In genomic region chr2:164617466-164617865, GRCh38 we compare ENCODE assay signal across 22 cellular contexts. TPM values are rescaled to one million over a fixed set of nuclear protein-coding genes. Genes with fewer than 3 reads are reported as not detected.
DNase-seq lines count a peak whose midpoint lies in the region; ATAC-seq, FAIRE-seq and TF ChIP-seq lines count a peak whose summit lies in the region.
"Had no signal": no experiment of that assay in that cellular context is flagged by ENCODE, and none has a peak within 500 bp of the region (broad histone marks: within the 10 kb centered on the region; RNA-seq: fewer than 3 reads in every experiment).

No MANE protein-coding gene starts in this region.

- no peaks in the 10 kb centered on the region for H3K79me2 ChIP-seq in keratinocyte (ENCODE audit: control insufficient read depth, insufficient read depth, low read length)

- H3K36me3 Mint-ChIP-seq in activated CD8-positive, alpha-beta memory T cell treated with anti-CD3 and anti-CD28 coated beads, Interleukin-2, amount 10 ng/mL, durations not matched to agents 7 days and 5 days: no peaks in the 10 kb centered on the region

- ATAC-seq in HG02885 (IDR thresholded peaks at IDR 0.05; ENCODE audit: poor library complexity, unreplicated experiment) (no peak), HG02870 (IDR thresholded peaks at IDR 0.05; ENCODE audit: unreplicated experiment) (no peak)
- no peak for ATAC-seq in activated CD8-positive, alpha-beta memory T cell treated with anti-CD3 and anti-CD28 coated beads, Interleukin-2, amount 10 ng/mL, durations not matched to agents 7 days and 5 days
- ATAC-seq: esophagus mucosa, Panc1 had no signal

- no peaks in the 10 kb centered on the region for H3K9me3 ChIP-seq in keratinocyte (ENCODE audit: control insufficient read depth, low read depth, low read length)
- H3K9me3 ChIP-seq: testis had no signal

- TF ChIP-seq CTCF in brain microvascular endothelial cell (IDR thresholded peaks at IDR 0.05; ENCODE audit: low read depth, low read length, missing control alignments) (no peak), keratinocyte (optimal IDR thresholded peaks at IDR 0.05 in 1 of 3, IDR thresholded peaks at IDR 0.05 in 1 of 3, conservative IDR thresholded peaks at IDR 0.05 in 1 of 3; ENCODE audit: extremely low read depth in 1 of 3, insufficient read depth in 2 of 3, low read length in 3 of 3) (no peak)

- in situ Hi-C loops in brain microvascular endothelial cell (cut with HindIII; ENCODE audit: low pct_ligation_motif_present, low sequenced_read_pairs): no loop called here

- H3K4me1 Mint-ChIP-seq in activated CD8-positive, alpha-beta memory T cell treated with anti-CD3 and anti-CD28 coated beads, Interleukin-2, amount 10 ng/mL, durations not matched to agents 7 days and 5 days: no peaks in the 10 kb centered on the region

- peaks cover 15% of the 10 kb centered on the region for H3K4me1 ChIP-seq in keratinocyte (ENCODE audit: control insufficient read depth, extremely low read depth, insufficient read depth, low read length)
- H3K4me1 ChIP-seq: testis had no signal

- no peaks in the 10 kb centered on the region for H3K9me1 ChIP-seq in keratinocyte (ENCODE audit: control insufficient read depth, extremely low read depth, insufficient read depth, low read length)

- H3K27ac ChIP-seq in brain microvascular endothelial cell (no peak overlapping the region), keratinocyte (ENCODE audit: control insufficient read depth, insufficient read depth, low read length) (no peak overlapping the region)
- H3K27ac ChIP-seq: testis had no signal

- H2AFZ ChIP-seq in keratinocyte (ENCODE audit: control insufficient read depth, low read length): no peak overlapping the region

- H3K9me3 Mint-ChIP-seq in activated CD8-positive, alpha-beta memory T cell treated with anti-CD3 and anti-CD28 coated beads, Interleukin-2, amount 10 ng/mL, durations not matched to agents 7 days and 5 days (ENCODE audit: low read depth): no peaks in the 10 kb centered on the region
- H3K9me3 Mint-ChIP-seq: activated T-helper 2 cell treated with anti-CD3 and anti-CD28 coated beads, Interferon-gamma antibody, Interleukin-2, Interleukin-4, amounts not matched to agents 10 μg/mL and 5 μg/mL and 100 μg/mL, durations not matched to agents 14 hours and 24 hours and 36 hours had no signal

- no peak overlapping the region for H3K9ac ChIP-seq in keratinocyte (ENCODE audit: control insufficient read depth, extremely low read depth, insufficient read depth, low read length)

- peaks cover 18% of the 10 kb centered on the region for H3K27me3 Mint-ChIP-seq in activated CD8-positive, alpha-beta memory T cell treated with anti-CD3 and anti-CD28 coated beads, Interleukin-2, amount 10 ng/mL, durations not matched to agents 7 days and 5 days

- no peak overlapping the region for H3K4me3 Mint-ChIP-seq in activated CD8-positive, alpha-beta memory T cell treated with anti-CD3 and anti-CD28 coated beads, Interleukin-2, amount 10 ng/mL, durations not matched to agents 7 days and 5 days

- H3K4me3 ChIP-seq in brain microvascular endothelial cell (ENCODE audit: low read depth, low read length) (no peak overlapping the region), keratinocyte (ENCODE audit: control insufficient read depth in 2 of 3, extremely low read depth in 1 of 3, insufficient read depth in 2 of 3, low read depth in 1 of 3, low read length in 3 of 3) (no peak overlapping the region)
- H3K4me3 ChIP-seq: testis had no signal

- H3K36me3 ChIP-seq in brain microvascular endothelial cell (replicated peaks) (no peaks in the 10 kb centered on the region), keratinocyte (ENCODE audit: control insufficient read depth in 2 of 2, extremely low read depth in 1 of 2, insufficient read depth in 2 of 2, low read length in 2 of 2) (no peaks in the 10 kb centered on the region)

- H3K4me2 ChIP-seq in keratinocyte (ENCODE audit: control insufficient read depth, extremely low read depth, insufficient read depth, low read depth, low read length): no peak overlapping the region

- no peak overlapping the region for H3K27ac Mint-ChIP-seq in activated CD8-positive, alpha-beta memory T cell treated with anti-CD3 and anti-CD28 coated beads, Interleukin-2, amount 10 ng/mL, durations not matched to agents 7 days and 5 days
- H3K27ac Mint-ChIP-seq: activated T-helper 2 cell treated with anti-CD3 and anti-CD28 coated beads, Interferon-gamma antibody, Interleukin-2, Interleukin-4, amounts not matched to agents 10 μg/mL and 5 μg/mL and 100 μg/mL, durations not matched to agents 14 hours and 24 hours and 36 hours had no signal

- peak; percentile 57 for FAIRE-seq in keratinocyte (lab: Jason Lieb, UNC)

- CTCF ChIA-PET in activated CD8-positive, alpha-beta memory T cell treated with anti-CD3 and anti-CD28 coated beads, Interleukin-2, amount 10 ng/mL, durations not matched to agents 7 days and 5 days (lab: Charles Lee): interaction anchor here (0.6 kb wide), 1 partner anchor 97 kb away, joined by 3 read pairs; no protein-coding TSS in a partner anchor

- H4K20me1 ChIP-seq in keratinocyte (ENCODE audit: control insufficient read depth, extremely low read depth, insufficient read depth, low read length): no peaks in the 10 kb centered on the region

- H3K27me3 ChIP-seq in brain microvascular endothelial cell (replicated peaks): no peaks in the 10 kb centered on the region
- H3K27me3 ChIP-seq in keratinocyte (ENCODE audit: control insufficient read depth, extremely low read depth, insufficient read depth, low read length): no peaks in the 10 kb centered on the region
- H3K27me3 ChIP-seq: testis had no signal

- dilution Hi-C loops in keratinocyte (cut with MboI; ENCODE audit: extremely low pct_ligation_motif_present, low sequenced_read_pairs): no loop called here

- DNase-seq in AG20443 (ENCODE audit: low spot score): peak; percentile 56
- peak; percentile 82 for DNase-seq in HT1080 (ENCODE audit: low read depth)
- peak; percentile 64 for DNase-seq in brain microvascular endothelial cell
- DNase-seq in keratinocyte (ENCODE audit: low read depth, low spot score): no peak
- no peak for DNase-seq in activated CD8-positive, alpha-beta memory T cell treated with anti-CD3 and anti-CD28 coated beads, Interleukin-2, amount 10 ng/mL, durations not matched to agents 7 days and 5 days
- no peak for DNase-seq in HK-2 (ENCODE audit: unreplicated experiment)
- DNase-seq: activated CD4-positive, alpha-beta T cell treated with anti-CD3 and anti-CD28 coated beads for 1 hour; central memory CD4-positive, alpha-beta T cell; DND-41; glutamatergic neuron; MM.1S; NCI-H146; NCI-H2171 treated with DMSO at 0.1 percent for 48 hours; NCI-H82; retina; stimulated activated CD4-positive, alpha-beta T cell treated with anti-CD3 and anti-CD28 coated beads, Interleukin-15, amount 100 ng/mL, for 24 hours; testis had no signal

RNA-seq across cellular contexts. Expression of gene GRB14, which starts 3.8 kb away (rescaled TPM):
- total RNA-seq in HT1080 (2014; rRNA removed; shearing (Covaris generic)): 3.8 and 4.6 TPM in 2 replicates
- polyA plus RNA-seq in HT1080 (2015; cell fraction: cytosol; rRNA removed): 4.7 and 5.2 TPM in 2 replicates
- polyA plus RNA-seq in HT1080 (2015; cell fraction: nucleus; rRNA removed): 12.7 and 16.2 TPM in 2 replicates
- polyA plus RNA-seq in keratinocyte: 1.4 to 4.2 TPM (median 2.3 TPM) in 3 replicates
- 15.0 TPM for polyA plus RNA-seq in keratinocyte (2011; ENCODE audit: low read depth)
- 2.1 and 3.0 TPM in 2 replicates for polyA plus RNA-seq in keratinocyte (2011; cell fraction: cytosol; rRNA removed)
- polyA plus RNA-seq in keratinocyte (2011; cell fraction: nucleus; rRNA removed): 4.6 and 7.7 TPM in 2 replicates
- polyA plus RNA-seq in keratinocyte (2012; ENCODE audit: low replicate concordance): 3.2 and 3.5 TPM in 2 replicates
- polyA minus RNA-seq in keratinocyte: 0.30 to 1.9 TPM (median 0.73 TPM) in 3 replicates
- polyA minus RNA-seq in keratinocyte (2011; cell fraction: cytosol; rRNA and poly(A)+ RNA removed): 2.3 TPM
- 1.2 and 1.9 TPM in 2 replicates for polyA minus RNA-seq in keratinocyte (2011; cell fraction: nucleus; rRNA and poly(A)+ RNA removed)
- not detected for total RNA-seq in activated CD8-positive, alpha-beta memory T cell treated with anti-CD3 and anti-CD28 coated beads, Interleukin-2, amount 10 ng/mL, durations not matched to agents 7 days and 5 days
- total RNA-seq: activated T-helper 2 cell treated with anti-CD3 and anti-CD28 coated beads, Interferon-gamma antibody, Interleukin-2, Interleukin-4, amounts not matched to agents 10 μg/mL and 5 μg/mL and 100 μg/mL, durations not matched to agents 14 hours and 24 hours and 36 hours had no signal

Comparison
In these comparisons a context has a peak if more than half of its experiments do, and no peak if none do; other contexts are left out.
1. DNase-seq: peak in AG20443 (single experiment), HT1080 (single experiment) and brain microvascular endothelial cell (single experiment); none in keratinocyte (single experiment), activated CD8-positive, alpha-beta memory T cell treated with anti-CD3 and anti-CD28 coated beads, Interleukin-2, amount 10 ng/mL, durations not matched to agents 7 days and 5 days (single experiment) and HK-2 (single experiment).